ENCODE assay signal across 22 cellular contexts in the genomic region with DNA sequence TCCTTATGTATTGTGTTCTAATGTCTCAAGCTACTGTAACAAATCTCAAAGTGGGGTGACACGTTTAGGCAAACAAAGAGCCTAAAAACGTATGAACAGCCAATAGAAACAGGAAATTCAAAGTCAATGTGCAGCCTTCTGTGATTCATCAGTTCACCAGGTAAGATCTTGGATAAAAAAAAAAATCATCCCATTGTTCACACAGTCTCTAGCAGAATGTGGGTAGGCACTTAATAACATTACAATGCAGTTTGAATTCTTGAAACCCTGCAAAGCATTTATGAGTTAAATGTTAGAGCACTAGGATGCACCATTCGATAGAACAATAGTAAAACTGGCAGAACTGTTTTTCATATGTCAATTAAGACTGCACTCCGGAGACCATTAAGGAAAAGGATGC.
DNase-seq lines count a peak whose midpoint lies in the region; ATAC-seq, FAIRE-seq and TF ChIP-seq lines count a peak whose summit lies in the region.
"Had no signal": no experiment of that assay in that cellular context is flagged by ENCODE, and none has a peak within 500 bp of the region (broad histone marks: within the 10 kb centered on the region; RNA-seq: fewer than 3 reads in every experiment).

No MANE protein-coding gene starts in this region.

- H3K9me3 ChIP-seq in HUES64 (ENCODE audit: insufficient read depth, low read depth, low read length) (no peaks in the 10 kb centered on the region), Caco-2 (no peaks in the 10 kb centered on the region)
- H3K9me3 ChIP-seq: BE2C had no signal

- H3F3A ChIP-seq in GM23338 (replicated peaks; ENCODE audit: low read depth): no peaks in the 10 kb centered on the region

- 62% methylated on average over 3 of the region's 4 CpGs for WGBS in HUES64

- H3K27me3 Mint-ChIP-seq in GM23338 (ENCODE audit: insufficient read depth, low read depth, poor library complexity) (peaks cover 3% of the 10 kb centered on the region), Caco-2 (ENCODE audit: insufficient read depth, unreplicated experiment) (peaks cover 6% of the 10 kb centered on the region)

- DNase-seq in GM23338 (ENCODE audit: low spot score) (peak; percentile 12), dermis blood vessel endothelial cell (peak; percentile 70), kidney tubule cell (ENCODE audit: low spot score) (peak; percentile 33), Caco-2 (no peak), GM19239 (ENCODE audit: insufficient read length, low spot score) (no peak)
- DNase-seq: BE2C; EL; GF-D8; MG63; NCI-H1092; NCI-H1436; NCI-H187 treated with DMSO at 0.1 percent for 48 hours; NCI-H2107; NCI-H226; NCI-H510A treated with DMSO at 0.1 percent for 48 hours; NCI-H748 treated with DMSO at 0.1 percent for 48 hours; NK-92 treated with Interleukin-12 subunit alpha and Interleukin-12 subunit beta, amount 100 ng/mL, for 24 hours had no signal

- H3K36me3 Mint-ChIP-seq in GM23338 (ENCODE audit: low read depth) (no peaks in the 10 kb centered on the region), Caco-2 (ENCODE audit: insufficient read depth, unreplicated experiment) (no peaks in the 10 kb centered on the region)

- H3K4me3 Mint-ChIP-seq in GM23338 (no peak overlapping the region), Caco-2 (ENCODE audit: unreplicated experiment) (no peak overlapping the region)

- CTCF ChIA-PET in Caco-2 (lab: Charles Lee): no interaction called here

- H3K27me3 ChIP-seq in GM23338 (ENCODE audit: insufficient read depth): no peaks in the 10 kb centered on the region
- H3K27me3 ChIP-seq in HUES64 (ENCODE audit: insufficient read depth, low read length): no peaks in the 10 kb centered on the region
- H3K27me3 ChIP-seq in Caco-2 (replicated peaks; ENCODE audit: control insufficient read depth, insufficient read depth, low read length): no peaks in the 10 kb centered on the region
- H3K27me3 ChIP-seq: BE2C, MG63 had no signal

- H3K27ac ChIP-seq in GM23338 (ENCODE audit: low read depth) (no peak overlapping the region), HUES64 (ENCODE audit: low read depth, low read length) (no peak overlapping the region; the same call in 1 of the 2 replicates)

- ATAC-seq in GM23338 (no peak; the same call in 2 of the 3 replicates), GM21825 (IDR thresholded peaks at IDR 0.05; ENCODE audit: unreplicated experiment) (no peak), GM21786 (IDR thresholded peaks at IDR 0.05; ENCODE audit: unreplicated experiment) (no peak)
- ATAC-seq: HCT116, Panc1 had no signal

- H3K79me2 ChIP-seq in GM23338 (replicated peaks; ENCODE audit: insufficient read depth): no peaks in the 10 kb centered on the region

- H3K27ac Mint-ChIP-seq in GM23338: no peak overlapping the region
- no peak overlapping the region for H3K27ac Mint-ChIP-seq in Caco-2 (ENCODE audit: unreplicated experiment)

- POLR2A ChIA-PET in Caco-2 (lab: Charles Lee): no interaction called here

- no peak for FAIRE-seq in GM19239 (lab: Jason Lieb, UNC)

- intact Hi-C loops in Caco-2 (cut with micrococcal nuclease; ENCODE audit: unreplicated experiment): no loop called here

- H3K4me1 ChIP-seq in GM23338 (ENCODE audit: insufficient read depth) (peaks cover 28% of the 10 kb centered on the region), HUES64 (ENCODE audit: insufficient read depth, low read length) (peaks cover 31% of the 10 kb centered on the region), Caco-2 (no peaks in the 10 kb centered on the region)
- H3K4me1 ChIP-seq: BE2C had no signal

- H4K20me1 ChIP-seq in GM23338 (replicated peaks; ENCODE audit: insufficient read depth): no peaks in the 10 kb centered on the region

- TF ChIP-seq CTCF in GM23338 (conservative IDR thresholded peaks at IDR 0.05; ENCODE audit: low read depth in 2 of 2): no peak
- TF ChIP-seq CTCF in Caco-2 (IDR thresholded peaks at IDR 0.05; ENCODE audit: insufficient read depth in 1 of 2, low read depth in 1 of 2, low read length in 1 of 2, severe bottlenecking in 1 of 2, unreplicated experiment in 1 of 2): no peak

- H3K4me2 ChIP-seq in GM23338: no peak overlapping the region; the same call in 1 of the 2 replicates

- no peak overlapping the region for H2AFZ ChIP-seq in GM23338

- H3K9me2 ChIP-seq in GM23338 (ENCODE audit: insufficient read depth): no peaks in the 10 kb centered on the region

- H3K36me3 ChIP-seq in GM23338 (ENCODE audit: insufficient read depth) (no peaks in the 10 kb centered on the region), HUES64 (ENCODE audit: insufficient read depth, low read length) (no peaks in the 10 kb centered on the region), Caco-2 (ENCODE audit: control insufficient read depth, insufficient read depth, low read length) (no peaks in the 10 kb centered on the region)
- H3K36me3 ChIP-seq: BE2C, MG63 had no signal

- H3K9me3 Mint-ChIP-seq in GM23338 (no peaks in the 10 kb centered on the region), Caco-2 (ENCODE audit: unreplicated experiment) (no peaks in the 10 kb centered on the region)

- H3K9ac ChIP-seq in HUES64 (ENCODE audit: low read depth, low read length): peak overlapping the region; percentile 10; the same call in 1 of the 2 replicates

- H3K4me1 Mint-ChIP-seq in GM23338 (peaks cover 32% of the 10 kb centered on the region), Caco-2 (ENCODE audit: low read depth, unreplicated experiment) (no peaks in the 10 kb centered on the region)

- no peak overlapping the region for H3K4me3 ChIP-seq in GM23338
- H3K4me3 ChIP-seq in HUES64 (ENCODE audit: low read length): no peak overlapping the region
- H3K4me3 ChIP-seq in Caco-2 (ENCODE audit: low read depth, low read length): no peak overlapping the region
- H3K4me3 ChIP-seq: MG63 had no signal

- no TSS peak for BruUV-seq in Caco-2 (replicated peaks; lab: Mats Ljungman, UMichigan)

TF ChIP-seq in GM23338, 12 proteins besides CTCF, POLR2A, EP300 and RAD21 (continues in another document):
- TF ChIP-seq, protein P1, sequence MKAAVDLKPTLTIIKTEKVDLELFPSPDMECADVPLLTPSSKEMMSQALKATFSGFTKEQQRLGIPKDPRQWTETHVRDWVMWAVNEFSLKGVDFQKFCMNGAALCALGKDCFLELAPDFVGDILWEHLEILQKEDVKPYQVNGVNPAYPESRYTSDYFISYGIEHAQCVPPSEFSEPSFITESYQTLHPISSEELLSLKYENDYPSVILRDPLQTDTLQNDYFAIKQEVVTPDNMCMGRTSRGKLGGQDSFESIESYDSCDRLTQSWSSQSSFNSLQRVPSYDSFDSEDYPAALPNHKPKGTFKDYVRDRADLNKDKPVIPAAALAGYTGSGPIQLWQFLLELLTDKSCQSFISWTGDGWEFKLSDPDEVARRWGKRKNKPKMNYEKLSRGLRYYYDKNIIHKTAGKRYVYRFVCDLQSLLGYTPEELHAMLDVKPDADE (IDR thresholded peaks at IDR 0.05): no peak
- no peak for TF ChIP-seq STAT1 (IDR thresholded peaks at IDR 0.05; ENCODE audit: unreplicated experiment)
- no peak for TF ChIP-seq JUNB (IDR thresholded peaks at IDR 0.05; ENCODE audit: unreplicated experiment)
- TF ChIP-seq ZNF114 (CRISPR knock-in tag; IDR thresholded peaks at IDR 0.05): no peak
- TF ChIP-seq NANOG (IDR thresholded peaks at IDR 0.05; ENCODE audit: borderline replicate concordance): no peak
- TF ChIP-seq CREB1 (CRISPR knock-in tag; IDR thresholded peaks at IDR 0.05; ENCODE audit: low read depth): no peak

Comparison
In these comparisons a context has a peak if more than half of its experiments do, and no peak if none do; other contexts are left out.
1. DNase-seq: peak in GM23338 (single experiment), dermis blood vessel endothelial cell (single experiment) and kidney tubule cell (single experiment); none in Caco-2 (0 of 2) and GM19239 (single experiment).